ENCODE assay signal across 30 cellular contexts in the genomic region with DNA sequence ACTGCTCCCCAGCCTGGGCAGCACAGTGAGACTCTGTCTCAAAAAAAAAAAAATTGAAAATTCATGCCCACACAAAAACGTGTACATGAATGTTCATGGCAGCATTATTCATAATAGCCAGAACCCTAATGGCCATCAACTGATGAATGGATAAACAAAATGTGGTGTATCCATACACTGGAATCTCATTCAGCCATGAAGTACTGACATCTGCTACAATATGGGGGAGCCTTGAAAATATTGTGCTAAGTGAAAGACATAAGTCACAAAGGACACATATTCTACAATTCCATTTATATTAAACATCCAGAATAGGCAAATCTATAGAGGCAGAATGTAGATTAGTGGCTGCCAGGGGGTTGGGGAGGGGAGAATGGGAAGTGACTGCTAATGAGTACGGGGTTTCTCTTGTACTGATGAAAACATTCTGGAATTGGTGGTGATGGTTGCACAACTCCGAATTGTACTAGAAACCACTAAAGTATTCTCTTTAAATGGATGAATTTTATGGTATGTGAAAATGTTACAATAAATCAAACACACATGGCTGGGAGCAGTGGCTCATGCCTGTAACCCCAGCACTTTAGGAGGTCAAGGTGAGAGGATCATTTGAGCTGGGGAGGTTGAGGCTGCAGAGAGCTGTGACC. TPM values are rescaled to one million over a fixed set of nuclear protein-coding genes. Genes with fewer than 3 reads are reported as not detected.
"Had no signal": no experiment of that assay in that cellular context is flagged by ENCODE, and none has a peak within 500 bp of the region (broad histone marks: within the 10 kb centered on the region; RNA-seq: fewer than 3 reads in every experiment).

No MANE protein-coding gene starts in this region.

- H3K9me3 ChIP-seq: adrenal gland, body of pancreas, breast epithelium, Peyer's patch, SJSA1, SK-N-SH had no signal

- H3K9ac ChIP-seq: SK-N-SH had no signal

- DNase-seq: activated CD4-positive, alpha-beta T cell treated with anti-CD3 and anti-CD28 coated beads for 36 hours; activated CD4-positive, alpha-beta T cell treated with anti-CD3 and anti-CD28 coated beads, Interleukin-2, amount 10 ng/mL, durations not matched to agents 7 days and 5 days; activated CD4-positive, alpha-beta T cell treated with anti-CD3 and anti-CD28 coated beads, Interleukin-2, amount 50 U/mL, for 48 hours; activated CD8-positive, alpha-beta T cell treated with anti-CD3 and anti-CD28 coated beads, Interleukin-2, amount 10 ng/mL, durations not matched to agents 7 days and 5 days; activated gamma-delta T cell; activated naive CD4-positive, alpha-beta T cell treated with Interleukin-2 at 50 U/mL for 16 hours; activated naive CD8-positive, alpha-beta T cell treated with anti-CD3 and anti-CD28 coated beads, Interleukin-2, amount 10 ng/mL, durations not matched to agents 7 days and 5 days; activated T-cell treated with anti-CD3 and anti-CD28 coated beads, Interleukin-2, amount 50 U/mL, for 24 hours; body of pancreas; cerebellar nuclear complex; NCI-H1105; NCI-H1417 treated with DMSO at 0.1 percent for 48 hours; NCI-H187 treated with DMSO at 0.1 percent for 48 hours; NCI-H345; NCI-H748 treated with DMSO at 0.1 percent for 48 hours; NK-92 treated with Interleukin-12 subunit alpha and Interleukin-12 subunit beta, amount 100 ng/mL, for 24 hours; PC-3; RPMI8226; SHP77 treated with DMSO at 0.1 percent for 48 hours; SK-N-SH had no signal

- H3K4me3 ChIP-seq: adrenal gland, body of pancreas, breast epithelium, Peyer's patch, SJSA1 had no signal

- H3K27ac ChIP-seq: adrenal gland, body of pancreas, breast epithelium, Peyer's patch, SJSA1 had no signal

- H3K4me3 Mint-ChIP-seq: activated CD4-positive, alpha-beta T cell treated with anti-CD3 and anti-CD28 coated beads for 36 hours; activated CD4-positive, alpha-beta T cell treated with anti-CD3 and anti-CD28 coated beads, Interleukin-2, amount 10 ng/mL, durations not matched to agents 7 days and 5 days; activated CD8-positive, alpha-beta T cell treated with anti-CD3 and anti-CD28 coated beads, Interleukin-2, amount 10 ng/mL, durations not matched to agents 7 days and 5 days; activated naive CD4-positive, alpha-beta T cell treated with anti-CD3 and anti-CD28 coated beads, Interleukin-2, amount 50 U/mL, for 24 hours; activated naive CD8-positive, alpha-beta T cell treated with anti-CD3 and anti-CD28 coated beads, Interleukin-2, amount 10 ng/mL, durations not matched to agents 7 days and 5 days; activated T-cell treated with anti-CD3 and anti-CD28 coated beads, Interleukin-2, amount 50 U/mL, for 24 hours; T-helper 1 cell treated with Interleukin-12 subunit alpha and Interleukin-12 subunit beta and Interleukin-4 antibody, amounts not matched to agents 30 μg/mL and 1 μg/mL, for 36 hours; T-helper 2 cell treated with Interferon-gamma antibody and Interleukin-4, amounts not matched to agents 5 μg/mL and 100 μg/mL, for 36 hours; WTC11 had no signal

- H3K4me2 ChIP-seq: SK-N-SH had no signal

- H3K4me1 Mint-ChIP-seq: activated CD4-positive, alpha-beta T cell treated with anti-CD3 and anti-CD28 coated beads for 36 hours; activated CD4-positive, alpha-beta T cell treated with anti-CD3 and anti-CD28 coated beads, Interleukin-2, amount 10 ng/mL, durations not matched to agents 7 days and 5 days; activated naive CD4-positive, alpha-beta T cell treated with anti-CD3 and anti-CD28 coated beads, Interleukin-2, amount 50 U/mL, for 24 hours; activated naive CD8-positive, alpha-beta T cell treated with anti-CD3 and anti-CD28 coated beads, Interleukin-2, amount 10 ng/mL, durations not matched to agents 7 days and 5 days; WTC11 had no signal

- H3K4me1 ChIP-seq: adrenal gland, body of pancreas, breast epithelium, Peyer's patch, SJSA1 had no signal

- FAIRE-seq: astrocyte had no signal

- H3K27ac Mint-ChIP-seq: activated CD4-positive, alpha-beta T cell treated with anti-CD3 and anti-CD28 coated beads for 36 hours; activated CD4-positive, alpha-beta T cell treated with anti-CD3 and anti-CD28 coated beads, Interleukin-2, amount 10 ng/mL, durations not matched to agents 7 days and 5 days; activated CD8-positive, alpha-beta T cell treated with anti-CD3 and anti-CD28 coated beads, Interleukin-2, amount 10 ng/mL, durations not matched to agents 7 days and 5 days; activated naive CD4-positive, alpha-beta T cell treated with anti-CD3 and anti-CD28 coated beads, Interleukin-2, amount 50 U/mL, for 24 hours; activated naive CD8-positive, alpha-beta T cell treated with anti-CD3 and anti-CD28 coated beads, Interleukin-2, amount 10 ng/mL, durations not matched to agents 7 days and 5 days; activated T-helper 2 cell treated with anti-CD3 and anti-CD28 coated beads, Interferon-gamma antibody, Interleukin-2, Interleukin-4, amounts not matched to agents 10 μg/mL and 5 μg/mL and 100 μg/mL, durations not matched to agents 14 hours and 24 hours and 36 hours; T-helper 1 cell treated with Interleukin-12 subunit alpha and Interleukin-12 subunit beta and Interleukin-4 antibody, amounts not matched to agents 30 μg/mL and 1 μg/mL, for 36 hours; T-helper 2 cell treated with Interferon-gamma antibody and Interleukin-4, amounts not matched to agents 5 μg/mL and 100 μg/mL, for 36 hours; WTC11 had no signal

- H3K9me3 Mint-ChIP-seq: activated CD4-positive, alpha-beta T cell treated with anti-CD3 and anti-CD28 coated beads, Interleukin-2, amount 10 ng/mL, durations not matched to agents 7 days and 5 days; activated naive CD4-positive, alpha-beta T cell treated with anti-CD3 and anti-CD28 coated beads, Interleukin-2, amount 50 U/mL, for 24 hours; activated naive CD8-positive, alpha-beta T cell treated with anti-CD3 and anti-CD28 coated beads, Interleukin-2, amount 10 ng/mL, durations not matched to agents 7 days and 5 days; activated T-cell treated with anti-CD3 and anti-CD28 coated beads, Interleukin-2, amount 50 U/mL, for 24 hours; activated T-helper 2 cell treated with anti-CD3 and anti-CD28 coated beads, Interferon-gamma antibody, Interleukin-2, Interleukin-4, amounts not matched to agents 10 μg/mL and 5 μg/mL and 100 μg/mL, durations not matched to agents 14 hours and 24 hours and 36 hours; T-helper 1 cell treated with Interleukin-12 subunit alpha and Interleukin-12 subunit beta and Interleukin-4 antibody, amounts not matched to agents 30 μg/mL and 1 μg/mL, for 36 hours; T-helper 2 cell treated with Interferon-gamma antibody and Interleukin-4, amounts not matched to agents 5 μg/mL and 100 μg/mL, for 36 hours had no signal

- H3K36me3 Mint-ChIP-seq: activated naive CD4-positive, alpha-beta T cell treated with anti-CD3 and anti-CD28 coated beads, Interleukin-2, amount 50 U/mL, for 24 hours; activated naive CD8-positive, alpha-beta T cell treated with anti-CD3 and anti-CD28 coated beads, Interleukin-2, amount 10 ng/mL, durations not matched to agents 7 days and 5 days had no signal

- H3K27me3 ChIP-seq: adrenal gland, body of pancreas, breast epithelium, Peyer's patch, SJSA1 had no signal

- H3K27me3 Mint-ChIP-seq: activated CD4-positive, alpha-beta T cell treated with anti-CD3 and anti-CD28 coated beads, Interleukin-2, amount 10 ng/mL, durations not matched to agents 7 days and 5 days; activated naive CD4-positive, alpha-beta T cell treated with anti-CD3 and anti-CD28 coated beads, Interleukin-2, amount 50 U/mL, for 24 hours; activated T-cell treated with anti-CD3 and anti-CD28 coated beads, Interleukin-2, amount 50 U/mL, for 24 hours had no signal

- H3K36me3 ChIP-seq: adrenal gland, breast epithelium, Peyer's patch, SJSA1 had no signal

RNA-seq across cellular contexts. Expression of a gene that starts 33.0 kb away (rescaled TPM):
- total RNA-seq: activated CD8-positive, alpha-beta T cell treated with anti-CD3 and anti-CD28 coated beads, Interleukin-2, amount 10 ng/mL, durations not matched to agents 7 days and 5 days; SJSA1 had no signal
